12 cellular contexts compared by ENCODE assay signal in genomic region chrX:78513996-78514745, GRCh38.
DNase-seq lines count a peak whose midpoint lies in the region; ATAC-seq, FAIRE-seq and TF ChIP-seq lines count a peak whose summit lies in the region.
"Had no signal": no experiment of that assay in that cellular context is flagged by ENCODE, and none has a peak within 500 bp of the region (broad histone marks: within the 10 kb centered on the region; RNA-seq: fewer than 3 reads in every experiment).

No MANE protein-coding gene starts in this region.

- H4K91ac ChIP-seq in mesenchymal stem cell (ENCODE audit: low read length) = no peak overlapping the region

- H3K36me3 Mint-ChIP-seq in CD4-positive, CD25-positive, alpha-beta regulatory T cell = no peaks in the 10 kb centered on the region
- H3K36me3 Mint-ChIP-seq in activated T-helper 1 cell treated with anti-CD3 and anti-CD28 coated beads, Interleukin-12 subunit alpha, Interleukin-12 subunit beta, Interleukin-2, Interleukin-4 antibody, amounts not matched to agents 30 ng/mL and 10 ng/mL and 1 ng/mL, durations not matched to agents 14 hours and 24 hours and 36 hours (ENCODE audit: low read depth) = peaks cover 14% of the 10 kb centered on the region

- H4K8ac ChIP-seq in mesenchymal stem cell (ENCODE audit: low read length) = no peak overlapping the region

- FAIRE-seq in GM12892 (lab: Jason Lieb, UNC) = peak; percentile 56

- H3K9ac ChIP-seq in mesenchymal stem cell (ENCODE audit: low read length) = no peak overlapping the region

- H2BK5ac ChIP-seq in mesenchymal stem cell (ENCODE audit: low read depth, low read length, poor library complexity, severe bottlenecking) = no peak overlapping the region

- H3K4me1 ChIP-seq in CD4-positive, CD25-positive, alpha-beta regulatory T cell (ENCODE audit: control insufficient read depth, insufficient read depth, low read length, poor library complexity, severe bottlenecking) = peaks cover 12% of the 10 kb centered on the region
- peaks cover 1% of the 10 kb centered on the region for H3K4me1 ChIP-seq in mesenchymal stem cell (ENCODE audit: control insufficient read depth, insufficient read depth, low read depth, low read length)
- H3K4me1 ChIP-seq: BE2C had no signal

- no peak for DNase-seq in CD4-positive, CD25-positive, alpha-beta regulatory T cell
- DNase-seq in GM12892 (ENCODE audit: insufficient read length) (no peak), mesenchymal stem cell (no peak), NCI-H1436 (lab: John Stamatoyannopoulos, UW) (no peak)
- no peak for DNase-seq in activated T-helper 1 cell treated with anti-CD3 and anti-CD28 coated beads, Interleukin-12 subunit alpha, Interleukin-12 subunit beta, Interleukin-2, Interleukin-4 antibody, amounts not matched to agents 30 ng/mL and 10 ng/mL and 1 ng/mL, durations not matched to agents 14 hours and 24 hours and 36 hours (ENCODE audit: low spot score)
- DNase-seq in stimulated activated CD4-positive, alpha-beta T cell treated with anti-CD3 and anti-CD28 coated beads, Interleukin-4, amount 100 ng/mL, for 4 hours = no peak
- DNase-seq: BE2C; effector memory CD4-positive, alpha-beta T cell; NCI-H2171 treated with DMSO at 0.1 percent for 48 hours had no signal

- no peaks in the 10 kb centered on the region for H3K36me3 ChIP-seq in CD4-positive, CD25-positive, alpha-beta regulatory T cell (ENCODE audit: control insufficient read depth, insufficient read depth, low read length)
- H3K36me3 ChIP-seq in mesenchymal stem cell (ENCODE audit: control insufficient read depth in 1 of 2, insufficient read depth in 2 of 2, low read depth in 1 of 2, low read length in 2 of 2) = no peaks in the 10 kb centered on the region
- H3K36me3 ChIP-seq: BE2C had no signal

- no peak overlapping the region for H2AK5ac ChIP-seq in mesenchymal stem cell (ENCODE audit: low read length, severe bottlenecking)

- no peak overlapping the region for H3K23ac ChIP-seq in mesenchymal stem cell (ENCODE audit: low read length in 2 of 2)

- no peak overlapping the region for H3K14ac ChIP-seq in mesenchymal stem cell (ENCODE audit: low read length in 2 of 2)

- no peaks in the 10 kb centered on the region for H3K27me3 Mint-ChIP-seq in CD4-positive, CD25-positive, alpha-beta regulatory T cell
- H3K27me3 Mint-ChIP-seq in activated T-helper 1 cell treated with anti-CD3 and anti-CD28 coated beads, Interleukin-12 subunit alpha, Interleukin-12 subunit beta, Interleukin-2, Interleukin-4 antibody, amounts not matched to agents 30 ng/mL and 10 ng/mL and 1 ng/mL, durations not matched to agents 14 hours and 24 hours and 36 hours (ENCODE audit: insufficient read depth) = no peaks in the 10 kb centered on the region

- TF ChIP-seq POLR2A in GM12892 (IDR thresholded peaks at IDR 0.05; ENCODE audit: low read depth, low read length) = no peak

- H3K4ac ChIP-seq in mesenchymal stem cell (ENCODE audit: low read depth in 1 of 2, low read length in 2 of 2) = no peak overlapping the region

- H3K9me3 Mint-ChIP-seq in CD4-positive, CD25-positive, alpha-beta regulatory T cell = peaks cover 0 to 11% (median 0%) of the 10 kb centered on the region in 7 donors
- H3K9me3 Mint-ChIP-seq in activated T-helper 1 cell treated with anti-CD3 and anti-CD28 coated beads, Interleukin-12 subunit alpha, Interleukin-12 subunit beta, Interleukin-2, Interleukin-4 antibody, amounts not matched to agents 30 ng/mL and 10 ng/mL and 1 ng/mL, durations not matched to agents 14 hours and 24 hours and 36 hours = peaks cover 35% of the 10 kb centered on the region

- H2BK120ac ChIP-seq in mesenchymal stem cell (ENCODE audit: low read depth, low read length) = no peak overlapping the region

- H3K18ac ChIP-seq in mesenchymal stem cell (ENCODE audit: low read depth in 1 of 2, low read length in 2 of 2) = no peak overlapping the region

- no peak overlapping the region for H2BK15ac ChIP-seq in mesenchymal stem cell (ENCODE audit: low read depth, poor library complexity, severe bottlenecking)

- no peak for ATAC-seq in CD4-positive, CD25-positive, alpha-beta regulatory T cell (ENCODE audit: low read depth in 2 of 2)
- ATAC-seq in GM19035 (IDR thresholded peaks at IDR 0.05; ENCODE audit: unreplicated experiment) (no peak), HG03108 (IDR thresholded peaks at IDR 0.05; ENCODE audit: unreplicated experiment) (no peak)
- ATAC-seq: sciatic nerve had no signal

- H3K27ac Mint-ChIP-seq in CD4-positive, CD25-positive, alpha-beta regulatory T cell = peak overlapping the region in 2 of 3 donors; percentile 20 to 89
- H3K27ac Mint-ChIP-seq in activated T-helper 1 cell treated with anti-CD3 and anti-CD28 coated beads, Interleukin-12 subunit alpha, Interleukin-12 subunit beta, Interleukin-2, Interleukin-4 antibody, amounts not matched to agents 30 ng/mL and 10 ng/mL and 1 ng/mL, durations not matched to agents 14 hours and 24 hours and 36 hours = peak overlapping the region; percentile 96

- H3K27me3 ChIP-seq in CD4-positive, CD25-positive, alpha-beta regulatory T cell (ENCODE audit: control insufficient read depth, insufficient read depth, low read length) = no peaks in the 10 kb centered on the region
- no peaks in the 10 kb centered on the region for H3K27me3 ChIP-seq in mesenchymal stem cell (ENCODE audit: control insufficient read depth in 1 of 2, insufficient read depth in 1 of 2, low read length in 2 of 2)
- H3K27me3 ChIP-seq: BE2C had no signal

- no peak overlapping the region for H3K4me3 ChIP-seq in CD4-positive, CD25-positive, alpha-beta regulatory T cell (ENCODE audit: low read depth, low read length)
- H3K4me3 ChIP-seq in mesenchymal stem cell (ENCODE audit: insufficient read depth in 1 of 2, low read depth in 1 of 2, low read length in 2 of 2) = no peak overlapping the region

- H2AFZ ChIP-seq in mesenchymal stem cell (ENCODE audit: low read depth, low read length) = no peak overlapping the region

- H3K4me1 Mint-ChIP-seq in CD4-positive, CD25-positive, alpha-beta regulatory T cell = peaks cover 15 to 35% (median 20%) of the 10 kb centered on the region in 4 donors
- peaks cover 47% of the 10 kb centered on the region for H3K4me1 Mint-ChIP-seq in activated T-helper 1 cell treated with anti-CD3 and anti-CD28 coated beads, Interleukin-12 subunit alpha, Interleukin-12 subunit beta, Interleukin-2, Interleukin-4 antibody, amounts not matched to agents 30 ng/mL and 10 ng/mL and 1 ng/mL, durations not matched to agents 14 hours and 24 hours and 36 hours (ENCODE audit: low read depth)

- WGBS in mesenchymal stem cell = 43% methylated on average over 3 of the region's 4 CpGs

- intact Hi-C loops in activated T-helper 1 cell treated with anti-CD3 and anti-CD28 coated beads, Interleukin-12 subunit alpha, Interleukin-12 subunit beta, Interleukin-2, Interleukin-4 antibody, amounts not matched to agents 30 ng/mL and 10 ng/mL and 1 ng/mL, durations not matched to agents 14 hours and 24 hours and 36 hours (cut with micrococcal nuclease) = loop anchor here (2.0 to 10.0 kb wide), 3 partner anchors 409 to 851 kb away; partner anchors contain the start of genes ITM2A and PGK1

- H3K4me3 Mint-ChIP-seq in CD4-positive, CD25-positive, alpha-beta regulatory T cell = no peak overlapping the region
- peak overlapping the region; percentile 15 for H3K4me3 Mint-ChIP-seq in activated T-helper 1 cell treated with anti-CD3 and anti-CD28 coated beads, Interleukin-12 subunit alpha, Interleukin-12 subunit beta, Interleukin-2, Interleukin-4 antibody, amounts not matched to agents 30 ng/mL and 10 ng/mL and 1 ng/mL, durations not matched to agents 14 hours and 24 hours and 36 hours

- no peaks in the 10 kb centered on the region for H3K9me3 ChIP-seq in CD4-positive, CD25-positive, alpha-beta regulatory T cell (ENCODE audit: control insufficient read depth in 2 of 2, low read length in 2 of 2)
- H3K9me3 ChIP-seq in mesenchymal stem cell (ENCODE audit: control insufficient read depth, low read length) = peaks cover 3% of the 10 kb centered on the region
- H3K9me3 ChIP-seq: BE2C had no signal

- H3K27ac ChIP-seq in CD4-positive, CD25-positive, alpha-beta regulatory T cell (ENCODE audit: insufficient read depth, low read length, poor library complexity, severe bottlenecking) = no peak overlapping the region
- H3K27ac ChIP-seq in mesenchymal stem cell (ENCODE audit: low read length, poor library complexity, severe bottlenecking) = peak overlapping the region; percentile 28

- no peak overlapping the region for H3K4me2 ChIP-seq in mesenchymal stem cell (ENCODE audit: low read length, poor library complexity, severe bottlenecking)

- H3K79me1 ChIP-seq in mesenchymal stem cell (replicated peaks; ENCODE audit: low read length, poor library complexity, severe bottlenecking) = no peaks in the 10 kb centered on the region

- H2BK12ac ChIP-seq in mesenchymal stem cell (ENCODE audit: low read length in 2 of 2) = no peak overlapping the region
